Comparison of ENCODE assay signal across 17 cellular contexts in the genomic region with DNA sequence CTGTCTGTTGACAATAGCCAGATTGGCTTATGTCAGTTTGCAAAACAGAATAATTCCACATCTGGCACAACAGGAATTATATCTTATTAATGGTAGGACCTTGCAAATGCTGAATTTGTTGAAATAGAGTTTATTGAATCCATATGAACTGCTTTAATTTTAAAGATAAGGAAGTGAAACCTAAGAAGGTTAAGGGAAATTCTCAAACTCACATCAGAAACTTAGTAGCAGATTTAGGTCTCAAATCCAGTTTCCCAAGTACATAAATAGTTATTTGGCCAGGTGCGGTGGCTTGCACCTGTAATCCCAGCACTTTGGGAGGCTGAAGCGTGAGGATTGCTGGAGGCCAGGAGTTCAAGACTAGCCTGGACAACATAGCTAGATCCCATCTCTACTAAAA.
DNase-seq lines count a peak whose midpoint lies in the region; ATAC-seq, FAIRE-seq and TF ChIP-seq lines count a peak whose summit lies in the region.
"Had no signal": no experiment of that assay in that cellular context is flagged by ENCODE, and none has a peak within 500 bp of the region (broad histone marks: within the 10 kb centered on the region; RNA-seq: fewer than 3 reads in every experiment).

No MANE protein-coding gene starts in this region.

- 0 out of 2 replicates have a peak overlapping the region, but pooled peaks have one; percentile 17 for H3K4me2 ChIP-seq in OCI-LY3 (ENCODE audit: low read length)

- no peaks in the 10 kb centered on the region for H3K79me2 ChIP-seq in OCI-LY3 (ENCODE audit: low read length)

- ATAC-seq in GM18868 (IDR thresholded peaks at IDR 0.05; ENCODE audit: unreplicated experiment) (peak; percentile 53), memory B cell (ENCODE audit: low read depth) (peak; percentile 74)
- no peak for ATAC-seq in activated T-cell treated with anti-CD3 and anti-CD28 coated beads, Interleukin-2, amount 50 U/mL, for 4 hours

- no peak overlapping the region for H3K9ac ChIP-seq in OCI-LY3 (ENCODE audit: low read length)
- H3K9ac ChIP-seq: GM23248 had no signal

- TF ChIP-seq CTCF in OCI-LY3 (IDR thresholded peaks at IDR 0.05; ENCODE audit: low read depth, low read length): no peak

- peak overlapping the region; percentile 53 for H3K27ac Mint-ChIP-seq in memory B cell
- H3K27ac Mint-ChIP-seq: CD4-positive, alpha-beta memory T cell had no signal

- H3K36me3 Mint-ChIP-seq in memory B cell: no peaks in the 10 kb centered on the region
- no peaks in the 10 kb centered on the region for H3K36me3 Mint-ChIP-seq in activated T-cell treated with anti-CD3 and anti-CD28 coated beads, Interleukin-2, amount 50 U/mL, for 4 hours (ENCODE audit: insufficient read depth)

- DNase-seq in CD1c-positive myeloid dendritic cell (ENCODE audit: extremely low spot score): peak; percentile 19
- peak in 1 of 2 donors; percentile 5 for DNase-seq in memory B cell (ENCODE audit: low spot score in 2 of 2)
- DNase-seq in HUDEP-2 (lab: John Stamatoyannopoulos, UW; ENCODE audit: unreplicated experiment in 76 of 76): no peak
- DNase-seq in glomerular visceral epithelial cell (ENCODE audit: extremely low spot score): no peak
- no peak for DNase-seq in urothelium cell line (ENCODE audit: low spot score)
- no peak for DNase-seq in activated T-cell treated with anti-CD3 and anti-CD28 coated beads, Interleukin-2, amount 50 U/mL, for 4 hours
- DNase-seq: ACHN; CD4-positive, alpha-beta memory T cell; DMS153; DMS79; GDM1; GM23248 had no signal

- H3K4me3 Mint-ChIP-seq in memory B cell: no peak overlapping the region
- H3K4me3 Mint-ChIP-seq in activated T-cell treated with anti-CD3 and anti-CD28 coated beads, Interleukin-2, amount 50 U/mL, for 4 hours: no peak overlapping the region
- H3K4me3 Mint-ChIP-seq: CD4-positive, alpha-beta memory T cell had no signal

- H3K27me3 ChIP-seq in OCI-LY3 (ENCODE audit: low read depth, low read length): no peaks in the 10 kb centered on the region

- H3K27me3 Mint-ChIP-seq in memory B cell: no peaks in the 10 kb centered on the region
- H3K27me3 Mint-ChIP-seq in activated T-cell treated with anti-CD3 and anti-CD28 coated beads, Interleukin-2, amount 50 U/mL, for 4 hours (ENCODE audit: low read depth): no peaks in the 10 kb centered on the region

- no peak overlapping the region for H3K4me3 ChIP-seq in OCI-LY3 (ENCODE audit: low read length)
- H3K4me3 ChIP-seq: GM23248, HAP-1 had no signal

- H4K20me1 ChIP-seq in OCI-LY3 (ENCODE audit: insufficient read depth, low read length): no peaks in the 10 kb centered on the region

- H3K4me1 ChIP-seq in OCI-LY3 (ENCODE audit: low read length): peaks cover 30% of the 10 kb centered on the region
- H3K4me1 ChIP-seq: HAP-1 had no signal

- peaks cover 6% of the 10 kb centered on the region; the same call in 1 of the 2 replicates for H3K9me3 ChIP-seq in OCI-LY3 (ENCODE audit: insufficient read depth, low read length)
- H3K9me3 ChIP-seq: HAP-1 had no signal

- H3K4me1 Mint-ChIP-seq in memory B cell: peaks cover 22% of the 10 kb centered on the region
- H3K4me1 Mint-ChIP-seq in activated T-cell treated with anti-CD3 and anti-CD28 coated beads, Interleukin-2, amount 50 U/mL, for 4 hours (ENCODE audit: low read depth): no peaks in the 10 kb centered on the region

- no peak for FAIRE-seq in urothelium cell line (lab: Jason Lieb, UNC)
- FAIRE-seq: A204.1 had no signal

- H3K27ac ChIP-seq in OCI-LY3 (ENCODE audit: low read length): 0 out of 2 replicates have a peak overlapping the region, but pooled peaks have one; percentile 6
- H3K27ac ChIP-seq: C4-2B, GM23248 had no signal

- no peaks in the 10 kb centered on the region for H3K9me3 Mint-ChIP-seq in memory B cell
- no peaks in the 10 kb centered on the region for H3K9me3 Mint-ChIP-seq in activated T-cell treated with anti-CD3 and anti-CD28 coated beads, Interleukin-2, amount 50 U/mL, for 4 hours
- H3K9me3 Mint-ChIP-seq: CD4-positive, alpha-beta memory T cell had no signal

- H3K36me3 ChIP-seq in OCI-LY3 (replicated peaks; ENCODE audit: low read depth, low read length): no peaks in the 10 kb centered on the region
- H3K36me3 ChIP-seq: HAP-1 had no signal

- no peak overlapping the region for H2AFZ ChIP-seq in OCI-LY3 (ENCODE audit: low read depth, low read length)
- H2AFZ ChIP-seq: GM23248 had no signal

Comparison
In these comparisons a context has a peak if more than half of its experiments do, and no peak if none do; other contexts are left out.
1. ATAC-seq: peak in GM18868 (single experiment) and memory B cell (single experiment); none in activated T-cell treated with anti-CD3 and anti-CD28 coated beads, Interleukin-2, amount 50 U/mL, for 4 hours (0 of 2).